8 cellular contexts compared by ENCODE assay signal in genomic region chr4:101306225-101306624, GRCh38. TPM values are rescaled to one million over a fixed set of nuclear protein-coding genes. Genes with fewer than 3 reads are reported as not detected.
DNase-seq lines count a peak whose midpoint lies in the region; ATAC-seq and TF ChIP-seq lines count a peak whose summit lies in the region.

No MANE protein-coding gene starts in this region.

- no peak overlapping the region for H3K4me3 ChIP-seq in colonic mucosa

- H3K9ac ChIP-seq in colonic mucosa (ENCODE audit: low read depth in 2 of 2, low read length in 2 of 2), result no peak overlapping the region

- no peaks in the 10 kb centered on the region for H3K27me3 ChIP-seq in foreskin keratinocyte
- no peaks in the 10 kb centered on the region for H3K27me3 ChIP-seq in colonic mucosa

- H3K4me1 ChIP-seq in foreskin keratinocyte (peaks cover 5% of the 10 kb centered on the region), colonic mucosa (no peaks in the 10 kb centered on the region)

- TF ChIP-seq CTCF in foreskin keratinocyte (conservative IDR thresholded peaks at IDR 0.05) (no peak), colonic mucosa (IDR thresholded peaks at IDR 0.05) (no peak)

- ATAC-seq in GM21381 (IDR thresholded peaks at IDR 0.05; ENCODE audit: unreplicated experiment) (peak; percentile 63), HG03469 (IDR thresholded peaks at IDR 0.05; ENCODE audit: unreplicated experiment) (peak; percentile 52), foreskin keratinocyte (peak; percentile 24), HG02840 (IDR thresholded peaks at IDR 0.05; ENCODE audit: low FRiP score, unreplicated experiment) (no peak)

- H3K9me3 ChIP-seq in colonic mucosa, result no peaks in the 10 kb centered on the region

- intact Hi-C loops in colonic mucosa (cut with DNase I), result no loop called here

- peak; percentile 33 for DNase-seq in DMS79 treated with DMSO at 0.1 percent for 48 hours (lab: John Stamatoyannopoulos, UW)
- no peak for DNase-seq in foreskin keratinocyte
- no peak for DNase-seq in HT-29 (ENCODE audit: low spot score)
- DNase-seq in NCI-H748 (lab: John Stamatoyannopoulos, UW; ENCODE audit: unreplicated experiment), result no peak
- DNase-seq in colonic mucosa, result no peak

- H3K27ac ChIP-seq in foreskin keratinocyte (no peak overlapping the region), colonic mucosa (no peak overlapping the region)

- no peaks in the 10 kb centered on the region for H3K36me3 ChIP-seq in colonic mucosa

RNA-seq across cellular contexts. Expression of gene PPP3CA, which starts 41.1 kb away (rescaled TPM):
- total RNA-seq in foreskin keratinocyte (53.3 and 60.3 TPM in 2 replicates), colonic mucosa (10 to 100 TPM; 34.5 to 43.9 TPM)
- polyA plus RNA-seq in foreskin keratinocyte, result 20.5 and 20.9 TPM in 2 replicates
- total RNA-seq in HT-29 (2014; rRNA removed; shearing (Covaris generic)), result 20.3 and 20.6 TPM in 2 replicates
